In genomic region chr2:188811522-188811921, GRCh38 we compare ENCODE assay signal across 14 cellular contexts.
DNase-seq lines count a peak whose midpoint lies in the region; TF ChIP-seq lines count a peak whose summit lies in the region.
"Had no signal": no experiment of that assay in that cellular context is flagged by ENCODE, and none has a peak within 500 bp of the region (broad histone marks: within the 10 kb centered on the region; RNA-seq: fewer than 3 reads in every experiment).

No MANE protein-coding gene starts in this region.

- no peak overlapping the region for H3K4me3 ChIP-seq in epithelial cell of esophagus (ENCODE audit: low read length)

- DNase-seq in AG08395 (ENCODE audit: low spot score) (peak; percentile 57), OCI-M1 (lab: John Stamatoyannopoulos, UW) (peak; percentile 15), epithelial cell of esophagus (ENCODE audit: low read depth) (peak; percentile 84), myocyte (ENCODE audit: low read depth) (peak; percentile 25), NCI-H345 treated with DMSO at 0.1 percent for 48 hours (lab: John Stamatoyannopoulos, UW; ENCODE audit: unreplicated experiment) (no peak), NCI-H774 (lab: John Stamatoyannopoulos, UW) (no peak), DMS114 treated with DMSO at 0.1 percent for 48 hours (lab: John Stamatoyannopoulos, UW; ENCODE audit: unreplicated experiment) (no peak), HuH-7.5 (ENCODE audit: low spot score) (no peak)
- DNase-seq: activated naive CD4-positive, alpha-beta T cell treated with anti-CD3 and anti-CD28 coated beads, Interleukin-2, amount 50 U/mL, for 16 hours; dermis blood vessel endothelial cell; NCI-H1092 treated with DMSO at 0.1 percent for 48 hours; NCI-H510A; RPMI8226; stimulated activated CD4-positive, alpha-beta T cell treated with anti-CD3 and anti-CD28 coated beads, Interleukin-12 subunit alpha, Interleukin-12 subunit beta, amount 100 ng/mL, for 4 hours had no signal

- TF ChIP-seq CTCF in epithelial cell of esophagus (IDR thresholded peaks at IDR 0.05; ENCODE audit: insufficient read depth, low read depth, low read length, missing control alignments), result no peak

Comparison
In these comparisons a context has a peak if more than half of its experiments do, and no peak if none do; other contexts are left out.
1. DNase-seq: peak in AG08395 (single experiment), OCI-M1 (single experiment), epithelial cell of esophagus (single experiment) and myocyte (single experiment); none in NCI-H345 treated with DMSO at 0.1 percent for 48 hours (single experiment), NCI-H774 (single experiment), DMS114 treated with DMSO at 0.1 percent for 48 hours (single experiment) and HuH-7.5 (single experiment).